ENCODE assay signal across 1 cellular context in the genomic region with DNA sequence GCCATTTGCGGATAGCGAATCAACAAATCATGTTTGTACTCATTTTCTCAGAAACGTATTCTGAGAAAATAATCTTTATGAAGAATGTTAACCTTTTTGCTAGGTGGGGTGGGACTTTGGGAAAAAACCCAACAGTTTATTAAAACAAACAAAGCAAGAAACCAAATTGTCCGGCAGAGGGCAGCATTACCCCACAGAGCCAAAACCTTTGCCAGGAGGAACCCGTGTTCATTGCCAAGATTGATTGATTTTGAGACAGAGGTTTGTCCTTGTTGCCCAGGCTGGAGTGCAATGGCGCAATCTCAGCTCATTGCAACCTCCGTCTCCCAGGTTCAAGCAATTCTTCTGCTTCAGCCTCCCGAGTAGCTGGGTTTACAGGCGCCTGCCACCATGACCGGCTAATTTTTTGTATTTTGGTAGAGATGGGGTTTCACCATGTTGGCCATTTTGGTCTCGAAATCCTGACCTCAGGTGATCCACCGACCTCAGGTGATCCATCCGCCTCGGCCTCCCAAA.
A peak's percentile ranks its signal among the peaks of the same experiment; 100 is the strongest.
TF ChIP-seq lines count a peak whose summit lies in the region.

No MANE protein-coding gene starts in this region.

TF ChIP-seq in HepG2, 621 proteins besides CTCF, POLR2A, EP300 and RAD21 (continued from another document and continues in another):
- TF ChIP-seq, protein P1, sequence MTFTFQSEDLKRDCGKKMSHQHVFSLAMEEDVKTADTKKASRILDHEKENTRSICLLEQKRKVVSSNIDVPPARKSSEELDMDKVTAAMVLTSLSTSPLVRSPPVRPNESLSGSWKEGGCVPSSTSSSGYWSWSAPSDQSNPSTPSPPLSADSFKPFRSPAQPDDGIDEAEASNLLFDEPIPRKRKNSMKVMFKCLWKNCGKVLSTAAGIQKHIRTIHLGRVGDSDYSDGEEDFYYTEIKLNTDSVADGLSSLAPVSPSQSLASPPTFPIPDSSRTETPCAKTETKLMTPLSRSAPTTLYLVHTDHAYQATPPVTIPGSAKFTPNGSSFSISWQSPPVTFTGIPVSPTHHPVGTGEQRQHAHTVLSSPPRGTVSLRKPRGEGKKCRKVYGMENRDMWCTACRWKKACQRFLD (CRISPR knock-in tag; IDR thresholded peaks at IDR 0.05; ENCODE audit: borderline replicate concordance), result no peak
- TF ChIP-seq ZNF607 (CRISPR knock-in tag; IDR thresholded peaks at IDR 0.05; ENCODE audit: borderline replicate concordance), result 0 out of 2 replicates have a peak, but pooled peaks have one; percentile 34
- TF ChIP-seq SOX6 (IDR thresholded peaks at IDR 0.05), result no peak
- peak; percentile 37; the same call in 1 of the 2 replicates for TF ChIP-seq SOX6 (CRISPR knock-in tag; IDR thresholded peaks at IDR 0.05)
- TF ChIP-seq MIXL1 (CRISPR knock-in tag; IDR thresholded peaks at IDR 0.05), result 0 out of 2 replicates have a peak, but pooled peaks have one; percentile 42
- TF ChIP-seq ZNF496 (CRISPR knock-in tag; IDR thresholded peaks at IDR 0.05; ENCODE audit: insufficient replicate concordance), result no peak
- peak; percentile 65; the same call in 1 of the 2 replicates for TF ChIP-seq MEIS2 (CRISPR knock-in tag; IDR thresholded peaks at IDR 0.05)
- TF ChIP-seq ZNF674 (CRISPR knock-in tag; IDR thresholded peaks at IDR 0.05; ENCODE audit: low read depth), result no peak
- TF ChIP-seq ZNF451 (CRISPR knock-in tag; IDR thresholded peaks at IDR 0.05), result no peak
- no peak for TF ChIP-seq MLX (CRISPR knock-in tag; IDR thresholded peaks at IDR 0.05)
- no peak for TF ChIP-seq SP2 (CRISPR knock-in tag; IDR thresholded peaks at IDR 0.05)
- no peak for TF ChIP-seq LCORL (IDR thresholded peaks at IDR 0.05)
- 0 out of 2 replicates have a peak, but pooled peaks have one; percentile 16 for TF ChIP-seq LCORL (CRISPR knock-in tag; IDR thresholded peaks at IDR 0.05)
- TF ChIP-seq HDAC1 (CRISPR knock-in tag; IDR thresholded peaks at IDR 0.05), result 0 out of 2 replicates have a peak, but pooled peaks have one; percentile 40
- no peak for TF ChIP-seq ZFP41 (CRISPR knock-in tag; IDR thresholded peaks at IDR 0.05; ENCODE audit: borderline replicate concordance)
- TF ChIP-seq ZNF18 (CRISPR knock-in tag; IDR thresholded peaks at IDR 0.05; ENCODE audit: insufficient replicate concordance), result no peak
- TF ChIP-seq POLR2AphosphoS5 (IDR thresholded peaks at IDR 0.05; ENCODE audit: low read depth, low read length), result no peak
- TF ChIP-seq ZNF644 (CRISPR knock-in tag; IDR thresholded peaks at IDR 0.05; ENCODE audit: low read depth), result peak; percentile 55; the same call in 1 of the 2 replicates
- 0 out of 2 replicates have a peak, but pooled peaks have one; percentile 36 for TF ChIP-seq NFAT5 (CRISPR knock-in tag; IDR thresholded peaks at IDR 0.05)
- TF ChIP-seq MTERF4 (CRISPR knock-in tag; IDR thresholded peaks at IDR 0.05), result no peak
- no peak for TF ChIP-seq BHLHE40 (IDR thresholded peaks at IDR 0.05; ENCODE audit: low read length)
- TF ChIP-seq KLF12 (CRISPR knock-in tag; IDR thresholded peaks at IDR 0.05; ENCODE audit: borderline replicate concordance), result 0 out of 2 replicates have a peak, but pooled peaks have one; percentile 51
- TF ChIP-seq NR2F6 (IDR thresholded peaks at IDR 0.05), result 0 out of 2 replicates have a peak, but pooled peaks have one; percentile 21
- TF ChIP-seq NR2F6 (CRISPR knock-in tag; IDR thresholded peaks at IDR 0.05), result no peak
- TF ChIP-seq ZNF205 (CRISPR knock-in tag; IDR thresholded peaks at IDR 0.05), result peak; percentile 46; the same call in 1 of the 2 replicates
- TF ChIP-seq SOX5 (CRISPR knock-in tag; IDR thresholded peaks at IDR 0.05; ENCODE audit: borderline replicate concordance), result peak; percentile 11; the same call in 1 of the 2 replicates
- TF ChIP-seq HCFC1 (IDR thresholded peaks at IDR 0.05; ENCODE audit: low read depth, low read length), result no peak
- TF ChIP-seq ZNF792 (CRISPR knock-in tag; IDR thresholded peaks at IDR 0.05), result peak; percentile 45; the same call in 1 of the 2 replicates
- no peak for TF ChIP-seq ZSCAN29 (CRISPR knock-in tag; conservative IDR thresholded peaks at IDR 0.05)
- TF ChIP-seq MIER3 (CRISPR knock-in tag; IDR thresholded peaks at IDR 0.05; ENCODE audit: borderline replicate concordance), result peak; percentile 59; the same call in 1 of the 2 replicates
- TF ChIP-seq FOSL2 (CRISPR knock-in tag; IDR thresholded peaks at IDR 0.05), result peak; percentile 32; the same call in 1 of the 2 replicates
- no peak for TF ChIP-seq GABPA (IDR thresholded peaks at IDR 0.05; ENCODE audit: low read depth, low read length)
- peak; percentile 24; the same call in 1 of the 2 replicates for TF ChIP-seq GABPA (CRISPR knock-in tag; IDR thresholded peaks at IDR 0.05; ENCODE audit: low read depth)
- TF ChIP-seq ZNF30 (CRISPR knock-in tag; IDR thresholded peaks at IDR 0.05), result no peak
- TF ChIP-seq KAT7 (CRISPR knock-in tag; IDR thresholded peaks at IDR 0.05; ENCODE audit: borderline replicate concordance), result no peak
- no peak for TF ChIP-seq ZBTB8A (CRISPR knock-in tag; IDR thresholded peaks at IDR 0.05; ENCODE audit: borderline replicate concordance, low read depth)
- TF ChIP-seq RCOR2 (CRISPR knock-in tag; IDR thresholded peaks at IDR 0.05), result 0 out of 2 replicates have a peak, but pooled peaks have one; percentile 18
- TF ChIP-seq ZZZ3 (CRISPR knock-in tag; IDR thresholded peaks at IDR 0.05; ENCODE audit: borderline replicate concordance), result no peak
- no peak for TF ChIP-seq ZFY (CRISPR knock-in tag; IDR thresholded peaks at IDR 0.05)
- peak; percentile 97 for TF ChIP-seq STAG1 (CRISPR knock-in tag; IDR thresholded peaks at IDR 0.05)
- peak; percentile 55; the same call in 1 of the 2 replicates for TF ChIP-seq HOXD1 (CRISPR knock-in tag; IDR thresholded peaks at IDR 0.05)
- no peak for TF ChIP-seq HDAC2 (CRISPR knock-in tag; IDR thresholded peaks at IDR 0.05)
- no peak for TF ChIP-seq SALL2 (CRISPR knock-in tag; IDR thresholded peaks at IDR 0.05)
- no peak for TF ChIP-seq CC2D1A (CRISPR knock-in tag; IDR thresholded peaks at IDR 0.05)
- TF ChIP-seq, protein P2, sequence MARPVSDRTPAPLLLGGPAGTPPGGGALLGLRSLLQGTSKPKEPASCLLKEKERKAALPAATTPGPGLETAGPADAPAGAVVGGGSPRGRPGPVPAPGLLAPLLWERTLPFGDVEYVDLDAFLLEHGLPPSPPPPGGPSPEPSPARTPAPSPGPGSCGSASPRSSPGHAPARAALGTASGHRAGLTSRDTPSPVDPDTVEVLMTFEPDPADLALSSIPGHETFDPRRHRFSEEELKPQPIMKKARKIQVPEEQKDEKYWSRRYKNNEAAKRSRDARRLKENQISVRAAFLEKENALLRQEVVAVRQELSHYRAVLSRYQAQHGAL (CRISPR knock-in tag; IDR thresholded peaks at IDR 0.05; ENCODE audit: not compliant biosample characterization), result no peak
- TF ChIP-seq ZMYM3 (CRISPR knock-in tag; IDR thresholded peaks at IDR 0.05), result peak; percentile 16; the same call in 1 of the 2 replicates
- peak; percentile 49; the same call in 1 of the 2 replicates for TF ChIP-seq ZNF331 (CRISPR knock-in tag; IDR thresholded peaks at IDR 0.05)
- TF ChIP-seq ARID3A (IDR thresholded peaks at IDR 0.05; ENCODE audit: low read depth, low read length), result peak; percentile 69; the same call in 1 of the 2 replicates
- peak; percentile 90 for TF ChIP-seq SMC3 (IDR thresholded peaks at IDR 0.05; ENCODE audit: low read length)
- no peak for TF ChIP-seq ELF3 (CRISPR knock-in tag; IDR thresholded peaks at IDR 0.05)
- TF ChIP-seq, protein P3, sequence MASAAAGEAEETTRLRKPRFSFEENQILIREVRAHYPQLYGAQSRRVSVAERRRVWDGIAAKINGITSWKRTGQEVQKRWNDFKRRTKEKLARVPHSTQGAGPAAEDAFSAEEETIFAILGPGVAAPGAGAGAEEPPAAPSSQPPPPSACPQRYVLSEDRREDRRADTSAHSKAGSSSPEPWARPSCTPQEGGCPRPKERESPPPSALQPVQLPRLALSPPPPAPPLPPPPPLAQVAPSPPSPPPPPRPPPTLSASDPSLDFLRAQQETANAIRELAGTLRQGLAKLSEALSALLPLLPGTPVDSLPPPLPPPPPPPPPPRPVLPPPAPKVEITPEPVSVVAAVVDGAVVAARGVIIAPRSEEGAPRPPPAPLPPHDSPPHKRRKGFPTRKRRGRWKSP (CRISPR knock-in tag; IDR thresholded peaks at IDR 0.05), result peak; percentile 57; the same call in 1 of the 2 replicates
- peak; percentile 46; the same call in 1 of the 2 replicates for TF ChIP-seq ZMYM4 (CRISPR knock-in tag; IDR thresholded peaks at IDR 0.05)
- 0 out of 2 replicates have a peak, but pooled peaks have one; percentile 34 for TF ChIP-seq BRCA1 (CRISPR knock-in tag; IDR thresholded peaks at IDR 0.05)
- TF ChIP-seq U2AF1 (optimal IDR thresholded peaks at IDR 0.05; ENCODE audit: low read depth, low read length), result no peak
- TF ChIP-seq ZNF501 (CRISPR knock-in tag; IDR thresholded peaks at IDR 0.05), result 0 out of 2 replicates have a peak, but pooled peaks have one; percentile 27
- no peak for TF ChIP-seq ZNF253 (CRISPR knock-in tag; IDR thresholded peaks at IDR 0.05; ENCODE audit: borderline replicate concordance)
- no peak for TF ChIP-seq ZNF326 (CRISPR knock-in tag; IDR thresholded peaks at IDR 0.05; ENCODE audit: borderline replicate concordance)
- TF ChIP-seq ERF (CRISPR knock-in tag; IDR thresholded peaks at IDR 0.05), result peak; percentile 50; the same call in 1 of the 2 replicates
